8 cellular contexts compared by ENCODE assay signal in genomic region chr2:172172513-172173217, GRCh38.
DNase-seq lines count a peak whose midpoint lies in the region; ATAC-seq and FAIRE-seq lines count a peak whose summit lies in the region.

No MANE protein-coding gene starts in this region.

- H2AFZ ChIP-seq in ACC112 (ENCODE audit: low read length, unreplicated experiment), result peak overlapping the region; percentile 90

- no peaks in the 10 kb centered on the region for H3K36me3 ChIP-seq in ACC112 (ENCODE audit: insufficient read depth, low read length)

- FAIRE-seq in GM19239 (lab: Jason Lieb, UNC), result no peak

- no peak overlapping the region for H3K27ac Mint-ChIP-seq in effector memory CD8-positive, alpha-beta T cell

- H3K4me3 Mint-ChIP-seq in effector memory CD8-positive, alpha-beta T cell, result peak overlapping the region; percentile 58 to 69

- DNase-seq in GM19239 (ENCODE audit: insufficient read length, low spot score) (peak; percentile 18), NCI-H748 (lab: John Stamatoyannopoulos, UW; ENCODE audit: unreplicated experiment) (peak; percentile 89), medulla oblongata (ENCODE audit: extremely low spot score) (peak; percentile 65)
- peak; percentile 86 for DNase-seq in activated CD8-positive, alpha-beta memory T cell treated with anti-CD3 and anti-CD28 coated beads for 24 hours
- peak; percentile 37 to 52 (median 37) for DNase-seq in effector memory CD8-positive, alpha-beta T cell
- peak; percentile 52 to 62 for DNase-seq in stimulated activated CD4-positive, alpha-beta T cell treated with anti-CD3 and anti-CD28 coated beads, Interleukin-4, amount 100 ng/mL, for 48 hours (ENCODE audit: low read depth in 2 of 2)

- peaks cover 5% of the 10 kb centered on the region for H3K4me1 ChIP-seq in ACC112 (ENCODE audit: control insufficient read depth, insufficient read depth, low read length, unreplicated experiment)

- H3K27ac ChIP-seq in ACC112 (ENCODE audit: low read depth, low read length), result no peak overlapping the region

- peak overlapping the region; percentile 96 for H3K4me3 ChIP-seq in ACC112 (ENCODE audit: low read depth, low read length)

- peaks cover 0 to 4% of the 10 kb centered on the region in 2 donors for H3K4me1 Mint-ChIP-seq in effector memory CD8-positive, alpha-beta T cell (ENCODE audit: low read depth in 2 of 2)

- ATAC-seq in effector memory CD8-positive, alpha-beta T cell (replicated peaks), result peak; percentile 95
- no peak for ATAC-seq in HG03025 (IDR thresholded peaks at IDR 0.05; ENCODE audit: low FRiP score, unreplicated experiment)

- no peaks in the 10 kb centered on the region for H3K27me3 ChIP-seq in ACC112 (ENCODE audit: insufficient read depth, low read length)

- no peaks in the 10 kb centered on the region for H3K79me2 ChIP-seq in ACC112 (ENCODE audit: control insufficient read depth, insufficient read depth, low read length, unreplicated experiment)

- H3K27me3 Mint-ChIP-seq in effector memory CD8-positive, alpha-beta T cell, result peaks cover 10 to 18% of the 10 kb centered on the region in 2 donors

- no peaks in the 10 kb centered on the region for H3K9me3 Mint-ChIP-seq in effector memory CD8-positive, alpha-beta T cell

- H3K36me3 Mint-ChIP-seq in effector memory CD8-positive, alpha-beta T cell (ENCODE audit: insufficient read depth), result no peaks in the 10 kb centered on the region

Comparison
In these comparisons a context has a peak if more than half of its experiments do, and no peak if none do; other contexts are left out.
1. DNase-seq: peak in every context shown above with its lines; median percentile 89 in NCI-H748; 86 in activated CD8-positive, alpha-beta memory T cell treated with anti-CD3 and anti-CD28 coated beads for 24 hours; 65 in medulla oblongata; 57 in stimulated activated CD4-positive, alpha-beta T cell treated with anti-CD3 and anti-CD28 coated beads, Interleukin-4, amount 100 ng/mL, for 48 hours; 37 in effector memory CD8-positive, alpha-beta T cell; 18 in GM19239.